10 cellular contexts compared by ENCODE assay signal in the genomic region with DNA sequence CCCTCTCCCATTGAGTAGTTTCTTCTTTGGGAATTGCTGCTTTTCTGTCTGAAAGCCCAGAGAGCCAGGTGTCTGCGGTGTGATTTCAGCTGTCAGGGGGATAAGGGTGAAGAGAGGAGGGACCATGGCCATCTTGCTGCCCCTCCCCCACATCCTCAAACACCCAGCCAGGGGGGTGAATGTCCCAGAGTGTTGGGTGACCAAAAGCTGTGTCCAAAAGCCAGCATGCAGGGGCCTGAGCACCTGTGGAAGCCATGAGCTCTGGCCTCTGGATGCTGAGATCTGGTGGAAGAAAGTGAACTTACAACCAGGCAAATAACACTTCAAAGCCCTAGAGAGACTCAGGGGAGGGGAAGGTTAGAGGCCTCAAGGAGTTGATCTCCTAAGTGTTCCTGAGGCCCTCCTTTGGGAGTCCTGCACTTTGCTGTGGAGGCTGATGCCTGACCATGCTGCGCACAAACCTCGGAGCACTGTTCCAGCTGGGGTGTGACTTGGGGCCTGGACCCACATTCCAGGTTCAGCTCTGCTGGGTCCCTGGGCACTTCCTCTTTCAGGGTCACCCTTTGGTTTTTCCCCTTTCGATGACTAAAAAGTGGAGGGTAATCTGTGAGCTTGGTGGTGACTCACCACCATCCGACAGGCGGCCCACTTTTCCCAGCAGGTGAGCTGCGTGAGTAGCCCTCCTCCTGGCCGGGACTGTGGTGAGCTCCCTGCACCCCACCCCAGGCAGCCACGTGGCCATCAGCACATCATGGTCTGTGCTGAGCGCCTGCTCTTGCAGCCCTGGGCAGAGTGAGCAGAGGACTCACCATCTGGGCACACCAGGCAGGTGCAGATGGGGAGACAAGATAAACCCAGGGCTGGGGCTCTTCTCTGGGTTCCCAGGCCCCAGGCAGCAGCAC.
DNase-seq lines count a peak whose midpoint lies in the region; ATAC-seq and TF ChIP-seq lines count a peak whose summit lies in the region.
"Had no signal": no experiment of that assay in that cellular context is flagged by ENCODE, and none has a peak within 500 bp of the region (broad histone marks: within the 10 kb centered on the region; RNA-seq: fewer than 3 reads in every experiment).

No MANE protein-coding gene starts in this region.

- intact Hi-C loops in activated CD8-positive, alpha-beta T cell treated with anti-CD3 and anti-CD28 coated beads for 36 hours (cut with micrococcal nuclease): no loop called here

- peak overlapping the region; percentile 7 for H3K27ac Mint-ChIP-seq in activated CD8-positive, alpha-beta T cell treated with anti-CD3 and anti-CD28 coated beads for 36 hours

- ATAC-seq in GM18868 (IDR thresholded peaks at IDR 0.05; ENCODE audit: unreplicated experiment) (peak; percentile 86), HG03066 (IDR thresholded peaks at IDR 0.05; ENCODE audit: low read depth, unreplicated experiment) (peak; percentile 65)
- peak; percentile 80 for ATAC-seq in activated CD8-positive, alpha-beta T cell treated with anti-CD3 and anti-CD28 coated beads for 36 hours

- H3K9me3 Mint-ChIP-seq in activated CD8-positive, alpha-beta T cell treated with anti-CD3 and anti-CD28 coated beads for 36 hours: no peaks in the 10 kb centered on the region

- peaks cover 25% of the 10 kb centered on the region for H3K4me1 Mint-ChIP-seq in activated CD8-positive, alpha-beta T cell treated with anti-CD3 and anti-CD28 coated beads for 36 hours (ENCODE audit: low read depth)

- POLR2A ChIA-PET in activated CD8-positive, alpha-beta T cell treated with anti-CD3 and anti-CD28 coated beads for 36 hours (lab: Charles Lee): no interaction called here

- no peaks in the 10 kb centered on the region for H3K27me3 Mint-ChIP-seq in activated CD8-positive, alpha-beta T cell treated with anti-CD3 and anti-CD28 coated beads for 36 hours

- no peak for TF ChIP-seq CTCF in activated CD8-positive, alpha-beta T cell treated with anti-CD3 and anti-CD28 coated beads for 36 hours (IDR thresholded peaks at IDR 0.05)
- no peak for TF ChIP-seq CTCF in foreskin fibroblast (IDR thresholded peaks at IDR 0.05; ENCODE audit: low read depth, low read length)

- peaks cover 9% of the 10 kb centered on the region for H3K36me3 Mint-ChIP-seq in activated CD8-positive, alpha-beta T cell treated with anti-CD3 and anti-CD28 coated beads for 36 hours (ENCODE audit: low read depth)

- H3K4me3 Mint-ChIP-seq in activated CD8-positive, alpha-beta T cell treated with anti-CD3 and anti-CD28 coated beads for 36 hours: no peak overlapping the region
- H3K4me3 Mint-ChIP-seq: nephron progenitor cell had no signal

- no peak overlapping the region for H3K4me3 ChIP-seq in foreskin fibroblast (ENCODE audit: low read depth in 1 of 2, low read length in 2 of 2)

- DNase-seq in activated CD8-positive, alpha-beta T cell treated with anti-CD3 and anti-CD28 coated beads for 36 hours: peak; percentile 48
- peak; percentile 88 for DNase-seq in renal cortical epithelial cell (ENCODE audit: low read depth)
- no peak for DNase-seq in Ammon's horn (ENCODE audit: low spot score)
- DNase-seq in hippocampal formation (lab: John Stamatoyannopoulos, UW): no peak
- no peak for DNase-seq in NCI-H526 treated with DMSO at 0.1 percent for 48 hours (lab: John Stamatoyannopoulos, UW)
- no peak for DNase-seq in foreskin fibroblast
- DNase-seq: MM.1S, nephron progenitor cell had no signal

- CTCF ChIA-PET in activated CD8-positive, alpha-beta T cell treated with anti-CD3 and anti-CD28 coated beads for 36 hours (lab: Charles Lee): interaction anchor here (0.8 to 0.9 kb wide), 2 partner anchors 42 to 622 kb away, joined by 3 read pairs; no protein-coding TSS in a partner anchor

Comparison
In these comparisons a context has a peak if more than half of its experiments do, and no peak if none do; other contexts are left out.
1. DNase-seq: peak in activated CD8-positive, alpha-beta T cell treated with anti-CD3 and anti-CD28 coated beads for 36 hours (single experiment) and renal cortical epithelial cell (single experiment); none in Ammon's horn (single experiment), hippocampal formation (0 of 2), NCI-H526 treated with DMSO at 0.1 percent for 48 hours (single experiment) and foreskin fibroblast (0 of 2).
2. Peak in every context shown above with its lines, with median percentiles within 50 percentile points of each other: ATAC-seq.